In the genomic region with DNA sequence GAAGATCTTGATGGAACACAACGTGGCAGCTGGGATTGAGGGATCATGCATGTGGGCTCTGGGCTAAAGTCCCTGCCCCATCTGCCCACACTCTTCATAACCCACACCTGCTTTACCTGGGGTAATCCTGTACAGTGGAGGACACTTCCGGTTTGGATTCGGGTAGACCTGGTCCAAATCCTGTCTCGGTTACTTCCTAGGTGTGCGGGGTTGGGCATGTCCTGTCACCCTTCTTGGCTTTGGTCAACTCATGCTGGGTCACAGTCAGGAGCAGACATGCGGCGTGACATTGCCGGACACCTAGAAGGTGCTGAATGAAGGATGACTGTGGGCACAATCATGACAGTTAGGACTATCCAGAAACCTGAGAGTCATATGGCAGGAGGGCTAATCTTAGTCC, we compare ENCODE assay signal across 35 cellular contexts. TPM values are rescaled to one million over a fixed set of nuclear protein-coding genes. Genes with fewer than 3 reads are reported as not detected.
"Had no signal": no experiment of that assay in that cellular context is flagged by ENCODE, and none has a peak within 500 bp of the region (broad histone marks: within the 10 kb centered on the region; RNA-seq: fewer than 3 reads in every experiment).

No MANE protein-coding gene starts in this region.

- FAIRE-seq: astrocyte, TTC549 had no signal

- DNase-seq: activated B cell treated with CpG ODN at 0.5 μM for 24 hours; activated CD4-positive, alpha-beta memory T cell treated with anti-CD3 and anti-CD28 coated beads for 36 hours; activated CD4-positive, alpha-beta T cell treated with anti-CD3 and anti-CD28 coated beads for 4 hours; activated CD4-positive, alpha-beta T cell treated with anti-CD3 and anti-CD28 coated beads, Interleukin-2, amount 10 ng/mL, durations not matched to agents 24 days and 14 days; activated CD4-positive, alpha-beta T cell treated with anti-CD3 and anti-CD28 coated beads, Interleukin-2, amount 50 U/mL, for 1 hour; activated CD4-positive, alpha-beta T cell treated with anti-CD3 and anti-CD28 coated beads, Interleukin-2, amount 50 U/mL, for 4 hours; activated CD4-positive, CD25-positive, alpha-beta regulatory T cell treated with anti-CD3 and anti-CD28 coated beads, Interleukin-2, amount 50 U/mL, for 72 hours; activated CD8-positive, alpha-beta memory T cell treated with anti-CD3 and anti-CD28 coated beads, Interleukin-2, amount 50 U/mL, for 4 hours; activated CD8-positive, alpha-beta T cell treated with anti-CD3 and anti-CD28 coated beads for 36 hours; activated effector memory CD4-positive, alpha-beta T cell treated with anti-CD3 and anti-CD28 coated beads, Interleukin-2, amount 50 U/mL, for 16 hours; activated gamma-delta T cell treated with Interleukin-2 at 50 U/mL for 16 hours; activated naive CD4-positive, alpha-beta T cell; activated naive CD4-positive, alpha-beta T cell treated with anti-CD3 and anti-CD28 coated beads for 36 hours; activated naive CD4-positive, alpha-beta T cell treated with anti-CD3 and anti-CD28 coated beads, Interleukin-2, amount 50 U/mL, for 16 hours; activated naive CD8-positive, alpha-beta T cell treated with anti-CD3 and anti-CD28 coated beads for 36 hours; activated T-cell treated with anti-CD3 and anti-CD28 coated beads for 4 hours; activated T-cell treated with anti-CD3 and anti-CD28 coated beads, Interleukin-2, amount 50 U/mL, for 1 hour; activated T-cell treated with anti-CD3 and anti-CD28 coated beads, Interleukin-2, amount 50 U/mL, for 4 hours; activated T-cell treated with anti-CD3 and anti-CD28 coated beads, Interleukin-2, amount 50 U/mL, for 72 hours; adrenal gland; amniotic stem cell; aorta; body of pancreas; brain microvascular endothelial cell; cerebellar nuclear complex; T-cell; T-helper 17 cell; T-helper 9 cell had no signal

- ATAC-seq: activated CD8-positive, alpha-beta T cell treated with anti-CD3 and anti-CD28 coated beads for 36 hours; activated naive CD4-positive, alpha-beta T cell treated with anti-CD3 and anti-CD28 coated beads, Interleukin-2, amount 50 U/mL, for 72 hours; activated T-cell treated with anti-CD3 and anti-CD28 coated beads, Interleukin-2, amount 50 U/mL, for 4 hours; activated T-cell treated with anti-CD3 and anti-CD28 coated beads, Interleukin-2, amount 50 U/mL, for 72 hours; activated T-helper 17 cell treated with anti-CD3 and anti-CD28 coated beads, Interleukin-2, amount 50 U/mL, for 72 hours; body of pancreas; T-cell; T-helper 17 cell had no signal

RNA-seq across cellular contexts. Expression of gene WSCD2, which starts 30.7 kb away (rescaled TPM):
- total RNA-seq: activated CD4-positive, alpha-beta memory T cell treated with anti-CD3 and anti-CD28 coated beads for 36 hours; activated CD4-positive, alpha-beta T cell treated with anti-CD3 and anti-CD28 coated beads, Interleukin-2, amount 10 ng/mL, durations not matched to agents 24 days and 14 days; activated CD8-positive, alpha-beta memory T cell treated with anti-CD3 and anti-CD28 coated beads for 36 hours; activated CD8-positive, alpha-beta T cell treated with anti-CD3 and anti-CD28 coated beads for 36 hours; activated naive CD4-positive, alpha-beta T cell treated with anti-CD3 and anti-CD28 coated beads for 36 hours; activated naive CD4-positive, alpha-beta T cell treated with anti-CD3 and anti-CD28 coated beads, Interleukin-2, amount 50 U/mL, for 72 hours; activated naive CD8-positive, alpha-beta T cell treated with anti-CD3 and anti-CD28 coated beads for 36 hours; activated T-cell treated with anti-CD3 and anti-CD28 coated beads, Interleukin-2, amount 50 U/mL, for 4 hours; activated T-cell treated with anti-CD3 and anti-CD28 coated beads, Interleukin-2, amount 50 U/mL, for 72 hours; activated T-helper 1 cell treated with anti-CD3 and anti-CD28 coated beads, Interleukin-12 subunit alpha, Interleukin-12 subunit beta, Interleukin-2, Interleukin-4 antibody, amounts not matched to agents 30 ng/mL and 10 ng/mL and 1 ng/mL, durations not matched to agents 14 hours and 24 hours and 36 hours; activated T-helper 17 cell treated with anti-CD3 and anti-CD28 coated beads, Interleukin-2, amount 50 U/mL, for 72 hours; T-helper 1 cell treated with Interleukin-12 subunit alpha and Interleukin-12 subunit beta and Interleukin-4 antibody, amounts not matched to agents 30 ng/mL and 1 ng/mL, for 36 hours had no signal
